Comparison of ENCODE assay signal across 1 cellular context in genomic region chr11:74084796-74085541, GRCh38.
TF ChIP-seq lines count a peak whose summit lies in the region.

No MANE protein-coding gene starts in this region.

TF ChIP-seq in HepG2, 621 proteins besides CTCF, POLR2A, EP300 and RAD21 (continued from another document and continues in another):
- TF ChIP-seq ZNF276 (CRISPR knock-in tag; IDR thresholded peaks at IDR 0.05; ENCODE audit: low read depth): no peak
- no peak for TF ChIP-seq GPN1 (CRISPR knock-in tag; IDR thresholded peaks at IDR 0.05; ENCODE audit: borderline replicate concordance)
- no peak for TF ChIP-seq ZNF333 (CRISPR knock-in tag; IDR thresholded peaks at IDR 0.05; ENCODE audit: borderline replicate concordance)
- peak; percentile 84 for TF ChIP-seq HNF4A (CRISPR knock-in tag; IDR thresholded peaks at IDR 0.05)
- no peak for TF ChIP-seq MAF1 (CRISPR knock-in tag; IDR thresholded peaks at IDR 0.05; ENCODE audit: borderline replicate concordance)
- no peak for TF ChIP-seq ZBTB10 (CRISPR knock-in tag; IDR thresholded peaks at IDR 0.05; ENCODE audit: borderline replicate concordance)
- TF ChIP-seq NFIB (CRISPR knock-in tag; IDR thresholded peaks at IDR 0.05; ENCODE audit: borderline replicate concordance): no peak
- TF ChIP-seq SALL2 (CRISPR knock-in tag; IDR thresholded peaks at IDR 0.05): no peak
- no peak for TF ChIP-seq PBX2 (CRISPR knock-in tag; IDR thresholded peaks at IDR 0.05)
- TF ChIP-seq ZNF687 (CRISPR knock-in tag; IDR thresholded peaks at IDR 0.05): no peak
- no peak for TF ChIP-seq RBM39 (IDR thresholded peaks at IDR 0.05; ENCODE audit: low read depth, low read length, poor library complexity, severe bottlenecking)
- no peak for TF ChIP-seq ZNF570 (CRISPR knock-in tag; IDR thresholded peaks at IDR 0.05; ENCODE audit: borderline replicate concordance)
- TF ChIP-seq ZMYM4 (CRISPR knock-in tag; IDR thresholded peaks at IDR 0.05): peak; percentile 56; the same call in 1 of the 2 replicates
- TF ChIP-seq ZFX (CRISPR knock-in tag; IDR thresholded peaks at IDR 0.05; ENCODE audit: low read depth): no peak
- no peak for TF ChIP-seq YY1 (IDR thresholded peaks at IDR 0.05; ENCODE audit: insufficient read depth, insufficient replicate concordance, low read depth, low read length)
- no peak for TF ChIP-seq ZNF501 (CRISPR knock-in tag; IDR thresholded peaks at IDR 0.05)
- no peak for TF ChIP-seq ZNF329 (CRISPR knock-in tag; IDR thresholded peaks at IDR 0.05; ENCODE audit: low read depth)
- TF ChIP-seq IRX3 (CRISPR knock-in tag; IDR thresholded peaks at IDR 0.05; ENCODE audit: borderline replicate concordance, low read depth): no peak
- TF ChIP-seq ZNF816 (CRISPR knock-in tag; IDR thresholded peaks at IDR 0.05; ENCODE audit: borderline replicate concordance): no peak
- TF ChIP-seq ZSCAN29 (CRISPR knock-in tag; conservative IDR thresholded peaks at IDR 0.05): no peak
- TF ChIP-seq BCLAF1 (IDR thresholded peaks at IDR 0.05): no peak
- no peak for TF ChIP-seq NR2F6 (IDR thresholded peaks at IDR 0.05)
- peak; percentile 37; the same call in 1 of the 2 replicates for TF ChIP-seq NR2F6 (CRISPR knock-in tag; IDR thresholded peaks at IDR 0.05)
- TF ChIP-seq ZNF20 (CRISPR knock-in tag; IDR thresholded peaks at IDR 0.05): no peak
- no peak for TF ChIP-seq FOXA3 (CRISPR knock-in tag; IDR thresholded peaks at IDR 0.05)
- TF ChIP-seq E2F5 (CRISPR knock-in tag; conservative IDR thresholded peaks at IDR 0.05): no peak
- no peak for TF ChIP-seq E2F2 (CRISPR knock-in tag; IDR thresholded peaks at IDR 0.05; ENCODE audit: borderline replicate concordance)
- no peak for TF ChIP-seq ZFYVE20 (CRISPR knock-in tag; IDR thresholded peaks at IDR 0.05; ENCODE audit: borderline replicate concordance, low read depth)
- peak; percentile 60 for TF ChIP-seq FOSL2 (CRISPR knock-in tag; IDR thresholded peaks at IDR 0.05)
- TF ChIP-seq STAT5B (CRISPR knock-in tag; IDR thresholded peaks at IDR 0.05): no peak
- no peak for TF ChIP-seq SCMH1 (CRISPR knock-in tag; IDR thresholded peaks at IDR 0.05; ENCODE audit: borderline replicate concordance)
- no peak for TF ChIP-seq MAX (IDR thresholded peaks at IDR 0.05)
- peak; percentile 72; the same call in 1 of the 2 replicates for TF ChIP-seq CEBPB (IDR thresholded peaks at IDR 0.05; ENCODE audit: borderline replicate concordance, low read depth, low read length)
- TF ChIP-seq ZNF44 (CRISPR knock-in tag; IDR thresholded peaks at IDR 0.05): no peak
- TF ChIP-seq ZNF180 (CRISPR knock-in tag; IDR thresholded peaks at IDR 0.05; ENCODE audit: borderline replicate concordance, low read depth): no peak
- no peak for TF ChIP-seq FOXO4 (CRISPR knock-in tag; conservative IDR thresholded peaks at IDR 0.05)
- TF ChIP-seq HOXA3 (CRISPR knock-in tag; IDR thresholded peaks at IDR 0.05): 0 out of 2 replicates have a peak, but pooled peaks have one; percentile 20
- no peak for TF ChIP-seq ZBTB39 (CRISPR knock-in tag; IDR thresholded peaks at IDR 0.05)
- TF ChIP-seq ZC3H4 (CRISPR knock-in tag; IDR thresholded peaks at IDR 0.05; ENCODE audit: borderline replicate concordance): no peak
